Comparison of ENCODE assay signal across 17 cellular contexts in genomic region chr5:168270446-168270845, GRCh38. TPM values are rescaled to one million over a fixed set of nuclear protein-coding genes. Genes with fewer than 3 reads are reported as not detected.
DNase-seq lines count a peak whose midpoint lies in the region; ATAC-seq and TF ChIP-seq lines count a peak whose summit lies in the region.
"Had no signal": no experiment of that assay in that cellular context is flagged by ENCODE, and none has a peak within 500 bp of the region (broad histone marks: within the 10 kb centered on the region; RNA-seq: fewer than 3 reads in every experiment).

No MANE protein-coding gene starts in this region.

- peak overlapping the region; percentile 59 for H3K27ac ChIP-seq in trophoblast cell (ENCODE audit: low read depth, low read length)
- H3K27ac ChIP-seq: spleen had no signal

- no peak for TF ChIP-seq CTCF in fibroblast of villous mesenchyme (IDR thresholded peaks at IDR 0.05; ENCODE audit: insufficient read depth, low read depth, low read length)

- H3K79me2 ChIP-seq in trophoblast cell (ENCODE audit: control insufficient read depth, insufficient read depth, low read length, poor library complexity) = no peaks in the 10 kb centered on the region

- H3K79me1 ChIP-seq in trophoblast cell (ENCODE audit: low read length) = peaks cover 7% of the 10 kb centered on the region

- no peaks in the 10 kb centered on the region for H3K36me3 ChIP-seq in trophoblast cell (ENCODE audit: control insufficient read depth in 1 of 2, insufficient read depth in 2 of 2, low read length in 2 of 2)
- H3K36me3 ChIP-seq: prostate gland, spleen had no signal

- peak overlapping the region; percentile 59 for H4K91ac ChIP-seq in trophoblast cell (ENCODE audit: low read depth, low read length)

- H2BK120ac ChIP-seq in trophoblast cell (ENCODE audit: insufficient read depth, low read length, poor library complexity) = no peak overlapping the region

- H3K23ac ChIP-seq in trophoblast cell (ENCODE audit: low read length) = no peak overlapping the region

- DNase-seq in Daoy (ENCODE audit: low read depth) (peak; percentile 38), NCI-H226 (peak; percentile 97), fibroblast of villous mesenchyme (ENCODE audit: low read depth) (peak; percentile 90), trophoblast cell (peak; percentile 92 to 94), hypothalamus (lab: John Stamatoyannopoulos, UW) (no peak), OCI-M1 (lab: John Stamatoyannopoulos, UW) (no peak)
- DNase-seq: activated CD4-positive, alpha-beta memory T cell treated with anti-CD3 and anti-CD28 coated beads, Interleukin-2, amount 10 ng/mL, durations not matched to agents 7 days and 5 days; activated naive CD4-positive, alpha-beta T cell treated with anti-CD3 and anti-CD28 coated beads, Interleukin-2, amount 10 ng/mL, durations not matched to agents 7 days and 5 days; activated T-cell treated with anti-CD3 and anti-CD28 coated beads, Interleukin-2, amount 50 U/mL, for 1 hour; GOT3; kidney glomerular epithelial cell; NCI-H1417 treated with DMSO at 0.1 percent for 48 hours; spleen had no signal

- H3K18ac ChIP-seq in trophoblast cell (ENCODE audit: low read length) = no peak overlapping the region

- H3K27me3 ChIP-seq in trophoblast cell (ENCODE audit: insufficient read depth, low read length) = no peaks in the 10 kb centered on the region

- H3K4me3 ChIP-seq in fibroblast of villous mesenchyme (ENCODE audit: low read depth, low read length) = no peak overlapping the region
- no peak overlapping the region for H3K4me3 ChIP-seq in trophoblast cell (ENCODE audit: low read depth, low read length)
- H3K4me3 ChIP-seq: prostate gland, spleen had no signal

- H2AFZ ChIP-seq in trophoblast cell (ENCODE audit: insufficient read depth, low read length, poor library complexity) = no peak overlapping the region

- peak overlapping the region; percentile 29 for H2BK5ac ChIP-seq in trophoblast cell (ENCODE audit: low read depth, low read length, poor library complexity)

- H2BK12ac ChIP-seq in trophoblast cell (ENCODE audit: low read length) = no peak overlapping the region

- WGBS in trophoblast cell (ENCODE audit: extremely low coverage, insufficient coverage, insufficient read length) = no CpG with 5 or more reads among the region's 4 CpGs

- no peak for ATAC-seq in GM21619 (IDR thresholded peaks at IDR 0.05; ENCODE audit: unreplicated experiment)

- no peak overlapping the region for H3K9ac ChIP-seq in trophoblast cell (ENCODE audit: low read length)

- H4K12ac ChIP-seq in trophoblast cell (ENCODE audit: low read depth, low read length) = no peak overlapping the region

- no peak overlapping the region for H3K14ac ChIP-seq in trophoblast cell (ENCODE audit: low read length)

- no peak overlapping the region for H2AK5ac ChIP-seq in trophoblast cell (ENCODE audit: low read length)

- no peak overlapping the region for H3K4me2 ChIP-seq in trophoblast cell (ENCODE audit: low read length)

- no peaks in the 10 kb centered on the region for H3K9me3 ChIP-seq in trophoblast cell (ENCODE audit: insufficient read depth, low read depth, low read length)
- H3K9me3 ChIP-seq: prostate gland, spleen had no signal

- H3K4me1 ChIP-seq in trophoblast cell (ENCODE audit: control insufficient read depth in 1 of 2, insufficient read depth in 2 of 2, low read length in 2 of 2) = peaks cover 10 to 13% of the 10 kb centered on the region in 2 experiments
- H3K4me1 ChIP-seq: prostate gland had no signal

- no peak overlapping the region for H3K4ac ChIP-seq in trophoblast cell (ENCODE audit: low read depth, low read length)

- H4K8ac ChIP-seq in trophoblast cell (ENCODE audit: low read depth, low read length) = no peak overlapping the region

RNA-seq across cellular contexts. Expression of gene WWC1, which starts 21.0 kb away (rescaled TPM):
- 17.4 and 18.9 TPM in 2 replicates for total RNA-seq in Daoy (2014; rRNA removed; shearing (Covaris generic))
- total RNA-seq in fibroblast of villous mesenchyme = 0.32 and 2.2 TPM in 2 replicates
- polyA plus RNA-seq in trophoblast cell (2013) = 48.1 and 48.6 TPM in 2 replicates
- total RNA-seq: activated CD4-positive, alpha-beta memory T cell treated with anti-CD3 and anti-CD28 coated beads, Interleukin-2, amount 10 ng/mL, durations not matched to agents 7 days and 5 days; OCI-LY7; T-helper 2 cell treated with Interferon-gamma antibody and Interleukin-4, amounts not matched to agents 100 ng/mL and 5 ng/mL, for 36 hours had no signal

Comparison
In these comparisons a context has a peak if more than half of its experiments do, and no peak if none do; other contexts are left out.
1. DNase-seq: peak in Daoy (single experiment), NCI-H226 (single experiment), fibroblast of villous mesenchyme (single experiment) and trophoblast cell (2 of 2); none in hypothalamus (0 of 51) and OCI-M1 (single experiment).